ENCODE assay signal across 27 cellular contexts in the genomic region with DNA sequence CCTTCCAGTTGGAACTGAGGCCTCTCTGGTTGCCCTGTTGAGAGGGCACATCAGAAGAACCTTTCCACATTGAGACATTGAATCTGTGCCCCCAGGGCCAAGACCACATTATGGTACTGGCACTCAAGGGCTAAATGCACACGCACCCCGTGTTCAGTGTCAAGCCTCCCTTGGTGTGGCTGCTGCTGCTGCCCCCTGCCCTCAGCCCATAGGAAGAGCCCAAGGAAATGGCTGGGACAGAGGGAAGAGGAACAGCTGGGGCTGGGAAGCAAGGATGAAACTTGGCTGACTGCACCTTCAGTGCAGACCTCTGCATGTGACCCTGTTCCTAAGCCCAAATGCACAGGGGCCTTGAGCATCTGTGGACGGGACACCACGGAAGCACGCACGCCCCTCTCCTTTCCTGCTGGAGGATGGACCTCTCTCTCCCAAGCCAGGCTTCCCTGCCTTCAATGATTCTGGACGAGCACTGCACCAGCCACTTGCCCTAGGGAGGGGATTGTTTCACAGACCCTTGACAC. TPM values are rescaled to one million over a fixed set of nuclear protein-coding genes. Genes with fewer than 3 reads are reported as not detected.
DNase-seq lines count a peak whose midpoint lies in the region; ATAC-seq and TF ChIP-seq lines count a peak whose summit lies in the region.
"Had no signal": no experiment of that assay in that cellular context is flagged by ENCODE, and none has a peak within 500 bp of the region (broad histone marks: within the 10 kb centered on the region; RNA-seq: fewer than 3 reads in every experiment).

No MANE protein-coding gene starts in this region.

- no peaks in the 10 kb centered on the region for H3K36me3 Mint-ChIP-seq in activated CD8-positive, alpha-beta T cell treated with anti-CD3 and anti-CD28 coated beads, Interleukin-2, amount 10 ng/mL, durations not matched to agents 7 days and 5 days (ENCODE audit: low read depth)
- H3K36me3 Mint-ChIP-seq in activated CD8-positive, alpha-beta T cell treated with anti-CD3 and anti-CD28 coated beads for 36 hours (ENCODE audit: low read depth) = peaks cover 2% of the 10 kb centered on the region
- no peaks in the 10 kb centered on the region for H3K36me3 Mint-ChIP-seq in immature natural killer cell
- H3K36me3 Mint-ChIP-seq: brain, mesothelial cell of epicardium, naive B cell had no signal

- TF ChIP-seq EP300 in upper lobe of left lung (IDR thresholded peaks at IDR 0.05) = no peak

- H3K36me3 ChIP-seq in RWPE2 (ENCODE audit: low read depth) (no peaks in the 10 kb centered on the region), upper lobe of left lung (no peaks in the 10 kb centered on the region)
- H3K36me3 ChIP-seq: adrenal gland had no signal

- H3K27ac ChIP-seq in RWPE2 (ENCODE audit: poor library complexity, severe bottlenecking) (peak overlapping the region; percentile 89), upper lobe of left lung (peak overlapping the region in 3 of 4 donors; percentile 42 to 80 (median 53))
- H3K27ac ChIP-seq: SK-N-MC had no signal

- peaks cover 3% of the 10 kb centered on the region for H3K27me3 Mint-ChIP-seq in activated CD8-positive, alpha-beta T cell treated with anti-CD3 and anti-CD28 coated beads, Interleukin-2, amount 10 ng/mL, durations not matched to agents 7 days and 5 days (ENCODE audit: low read depth)
- no peaks in the 10 kb centered on the region for H3K27me3 Mint-ChIP-seq in activated CD8-positive, alpha-beta T cell treated with anti-CD3 and anti-CD28 coated beads for 36 hours
- peaks cover 11 to 23% (median 14%) of the 10 kb centered on the region in 3 donors for H3K27me3 Mint-ChIP-seq in immature natural killer cell (ENCODE audit: low read depth in 3 of 3)

- H3K27me3 ChIP-seq in RWPE2 (ENCODE audit: insufficient read depth, poor library complexity, severe bottlenecking) (no peaks in the 10 kb centered on the region), upper lobe of left lung (no peaks in the 10 kb centered on the region)
- H3K27me3 ChIP-seq: adrenal gland had no signal

- WGBS in upper lobe of left lung, 2 donors = 85 to 86% methylated on average over 6 to 7 of the region's 7 CpGs

- H3K27ac Mint-ChIP-seq in activated CD8-positive, alpha-beta T cell treated with anti-CD3 and anti-CD28 coated beads, Interleukin-2, amount 10 ng/mL, durations not matched to agents 7 days and 5 days = peak overlapping the region; percentile 40
- no peak overlapping the region for H3K27ac Mint-ChIP-seq in activated CD8-positive, alpha-beta T cell treated with anti-CD3 and anti-CD28 coated beads for 36 hours
- H3K27ac Mint-ChIP-seq in immature natural killer cell = peak overlapping the region in 5 of 6 donors; percentile 48 to 98 (median 93)
- H3K27ac Mint-ChIP-seq: activated T-cell treated with anti-CD3 and anti-CD28 coated beads, Interleukin-2, amount 50 U/mL, for 72 hours; T-helper 1 cell treated with Interleukin-12 subunit alpha and Interleukin-12 subunit beta and Interleukin-4 antibody, amounts not matched to agents 30 μg/mL and 1 μg/mL, for 36 hours had no signal

- H3K9me3 Mint-ChIP-seq in activated CD8-positive, alpha-beta T cell treated with anti-CD3 and anti-CD28 coated beads, Interleukin-2, amount 10 ng/mL, durations not matched to agents 7 days and 5 days (ENCODE audit: insufficient read depth) = no peaks in the 10 kb centered on the region
- H3K9me3 Mint-ChIP-seq in activated CD8-positive, alpha-beta T cell treated with anti-CD3 and anti-CD28 coated beads for 36 hours = no peaks in the 10 kb centered on the region
- H3K9me3 Mint-ChIP-seq in immature natural killer cell = no peaks in the 10 kb centered on the region
- H3K9me3 Mint-ChIP-seq: activated T-cell treated with anti-CD3 and anti-CD28 coated beads, Interleukin-2, amount 50 U/mL, for 72 hours; brain; mesothelial cell of epicardium; naive B cell; T-helper 1 cell treated with Interleukin-12 subunit alpha and Interleukin-12 subunit beta and Interleukin-4 antibody, amounts not matched to agents 30 μg/mL and 1 μg/mL, for 36 hours had no signal

- no peak for TF ChIP-seq CTCF in activated CD8-positive, alpha-beta T cell treated with anti-CD3 and anti-CD28 coated beads for 36 hours (IDR thresholded peaks at IDR 0.05)
- TF ChIP-seq CTCF in RWPE2 (IDR thresholded peaks at IDR 0.05; ENCODE audit: poor library complexity, severe bottlenecking) (no peak), upper lobe of left lung (IDR thresholded peaks at IDR 0.05) (no peak)

- no peak overlapping the region for H3K4me3 ChIP-seq in RWPE2 (ENCODE audit: severe bottlenecking)
- no peak overlapping the region for H3K4me3 ChIP-seq in upper lobe of left lung
- H3K4me3 ChIP-seq: adrenal gland, SK-N-MC, smooth muscle cell had no signal

- no peak for TF ChIP-seq POLR2A in upper lobe of left lung (IDR thresholded peaks at IDR 0.05)

- CTCF ChIA-PET in activated CD8-positive, alpha-beta T cell treated with anti-CD3 and anti-CD28 coated beads, Interleukin-2, amount 10 ng/mL, durations not matched to agents 7 days and 5 days (lab: Charles Lee) = no interaction called here
- CTCF ChIA-PET in activated CD8-positive, alpha-beta T cell treated with anti-CD3 and anti-CD28 coated beads for 36 hours (lab: Charles Lee) = no interaction called here

- DNase-seq in activated CD8-positive, alpha-beta T cell treated with anti-CD3 and anti-CD28 coated beads, Interleukin-2, amount 10 ng/mL, durations not matched to agents 7 days and 5 days = no peak
- no peak for DNase-seq in activated CD8-positive, alpha-beta T cell treated with anti-CD3 and anti-CD28 coated beads for 36 hours
- DNase-seq in RWPE2 (ENCODE audit: low spot score) (no peak), immature natural killer cell (no peak), upper lobe of left lung (no peak), NCI-H748 (lab: John Stamatoyannopoulos, UW; ENCODE audit: unreplicated experiment) (no peak)
- DNase-seq: activated naive CD4-positive, alpha-beta T cell; activated T-cell treated with anti-CD3 and anti-CD28 coated beads, Interleukin-2, amount 50 U/mL, for 72 hours; COR-L47; GF-D8; glutamatergic neuron; left ventricle myocardium superior; naive B cell; NCI-H1417 treated with DMSO at 0.1 percent for 48 hours; NCI-H2081 treated with DMSO at 0.1 percent for 48 hours; NCI-H226; NCI-H69; RPMI8226; stimulated activated CD4-positive, alpha-beta T cell treated with anti-CD3 and anti-CD28 coated beads, Interleukin-1b, Interleukin-23, amount 100 ng/mL, for 48 hours had no signal

- POLR2A ChIA-PET in activated CD8-positive, alpha-beta T cell treated with anti-CD3 and anti-CD28 coated beads, Interleukin-2, amount 10 ng/mL, durations not matched to agents 7 days and 5 days (lab: Charles Lee) = interaction anchor here (1.4 to 1.8 kb wide), 2 partner anchors 48 to 166 kb away, joined by 3 to 6 read pairs; a partner anchor contains a TSS
- POLR2A ChIA-PET in activated CD8-positive, alpha-beta T cell treated with anti-CD3 and anti-CD28 coated beads for 36 hours (lab: Charles Lee) = interaction anchor here (1.1 kb wide), 1 partner anchor 47 kb away, joined by 4 read pairs; a partner anchor contains a TSS

- ATAC-seq in activated CD8-positive, alpha-beta T cell treated with anti-CD3 and anti-CD28 coated beads, Interleukin-2, amount 10 ng/mL, durations not matched to agents 7 days and 5 days = no peak
- no peak for ATAC-seq in activated CD8-positive, alpha-beta T cell treated with anti-CD3 and anti-CD28 coated beads for 36 hours
- ATAC-seq in RWPE2 (ENCODE audit: low read depth) (no peak), upper lobe of left lung (ENCODE audit: low FRiP score in 2 of 2) (no peak), GM18858 (IDR thresholded peaks at IDR 0.05; ENCODE audit: unreplicated experiment) (no peak), GM19395 (IDR thresholded peaks at IDR 0.05; ENCODE audit: unreplicated experiment) (no peak)
- ATAC-seq: activated T-cell treated with anti-CD3 and anti-CD28 coated beads, Interleukin-2, amount 50 U/mL, for 72 hours; left ventricle myocardium superior had no signal

- no peak overlapping the region for H3K4me3 Mint-ChIP-seq in activated CD8-positive, alpha-beta T cell treated with anti-CD3 and anti-CD28 coated beads, Interleukin-2, amount 10 ng/mL, durations not matched to agents 7 days and 5 days
- no peak overlapping the region for H3K4me3 Mint-ChIP-seq in activated CD8-positive, alpha-beta T cell treated with anti-CD3 and anti-CD28 coated beads for 36 hours
- no peak overlapping the region for H3K4me3 Mint-ChIP-seq in immature natural killer cell
- H3K4me3 Mint-ChIP-seq: activated T-cell treated with anti-CD3 and anti-CD28 coated beads, Interleukin-2, amount 50 U/mL, for 72 hours; brain; mesothelial cell of epicardium; T-helper 1 cell treated with Interleukin-12 subunit alpha and Interleukin-12 subunit beta and Interleukin-4 antibody, amounts not matched to agents 30 μg/mL and 1 μg/mL, for 36 hours had no signal

- peaks cover 44% of the 10 kb centered on the region for H3K4me1 ChIP-seq in RWPE2 (ENCODE audit: insufficient read depth, poor library complexity, severe bottlenecking)
- peaks cover 9 to 36% (median 30%) of the 10 kb centered on the region in 4 donors for H3K4me1 ChIP-seq in upper lobe of left lung

- peaks cover 42% of the 10 kb centered on the region for H3K4me1 Mint-ChIP-seq in activated CD8-positive, alpha-beta T cell treated with anti-CD3 and anti-CD28 coated beads, Interleukin-2, amount 10 ng/mL, durations not matched to agents 7 days and 5 days (ENCODE audit: low read depth)
- peaks cover 32% of the 10 kb centered on the region for H3K4me1 Mint-ChIP-seq in activated CD8-positive, alpha-beta T cell treated with anti-CD3 and anti-CD28 coated beads for 36 hours (ENCODE audit: low read depth)
- peaks cover 29 to 39% of the 10 kb centered on the region in 2 donors for H3K4me1 Mint-ChIP-seq in immature natural killer cell

- H3K9me3 ChIP-seq in RWPE2 (ENCODE audit: severe bottlenecking) = no peaks in the 10 kb centered on the region
- H3K9me3 ChIP-seq in upper lobe of left lung = no peaks in the 10 kb centered on the region
- H3K9me3 ChIP-seq: adrenal gland had no signal

- intact Hi-C loops in activated CD8-positive, alpha-beta T cell treated with anti-CD3 and anti-CD28 coated beads for 36 hours (cut with micrococcal nuclease) = loop anchor here (5.0 kb wide), 1 partner anchor 44 kb away; no protein-coding TSS in a partner anchor

RNA-seq across cellular contexts. Expression of a gene that starts 40.2 kb away (rescaled TPM):
- total RNA-seq in activated CD8-positive, alpha-beta T cell treated with anti-CD3 and anti-CD28 coated beads, Interleukin-2, amount 10 ng/mL, durations not matched to agents 7 days and 5 days = 10 to 100 TPM; 79.8 to 80.1 TPM
- total RNA-seq in activated CD8-positive, alpha-beta T cell treated with anti-CD3 and anti-CD28 coated beads for 36 hours = 100 to 1,000 TPM; 115 to 134 TPM
- polyA plus RNA-seq in immature natural killer cell = 10 to 100 TPM; 35.6 to 67.4 (median 39.8) TPM
- total RNA-seq in upper lobe of left lung = 10 to 100 TPM; 10.8 to 57.6 (median 27.4) TPM

RNA-seq across cellular contexts. Expression of a gene that starts 47.2 kb away (rescaled TPM):
- total RNA-seq in activated CD8-positive, alpha-beta T cell treated with anti-CD3 and anti-CD28 coated beads, Interleukin-2, amount 10 ng/mL, durations not matched to agents 7 days and 5 days = 10 to 100 TPM; 62.3 to 65.2 TPM
- 10 to 100 TPM; 60.3 to 61.4 TPM for total RNA-seq in activated CD8-positive, alpha-beta T cell treated with anti-CD3 and anti-CD28 coated beads for 36 hours
- polyA plus RNA-seq in immature natural killer cell = 10 to 100 TPM in 2 of 3 donors, 1 to 10 TPM in 1; 7.4 to 46.8 (median 22.0) TPM
- total RNA-seq in upper lobe of left lung = 10 to 100 TPM; 36.3 to 95.3 (median 46.8) TPM

RNA-seq across cellular contexts. Expression of a gene that starts 59.0 kb away (rescaled TPM):
- 10 to 100 TPM; 55.4 to 57.9 TPM for total RNA-seq in activated CD8-positive, alpha-beta T cell treated with anti-CD3 and anti-CD28 coated beads, Interleukin-2, amount 10 ng/mL, durations not matched to agents 7 days and 5 days
- 10 to 100 TPM; 55.9 to 58.1 TPM for total RNA-seq in activated CD8-positive, alpha-beta T cell treated with anti-CD3 and anti-CD28 coated beads for 36 hours
- 100 to 1,000 TPM in 1 of 3 donors, 10 to 100 TPM in 2; 76.5 to 114 (median 80.6) TPM for polyA plus RNA-seq in immature natural killer cell
- 10 to 100 TPM in 5 of 6 donors, 1 to 10 TPM in 1; 8.3 to 52.8 (median 40.0) TPM for total RNA-seq in upper lobe of left lung
